27 cellular contexts compared by ENCODE assay signal in the genomic region with DNA sequence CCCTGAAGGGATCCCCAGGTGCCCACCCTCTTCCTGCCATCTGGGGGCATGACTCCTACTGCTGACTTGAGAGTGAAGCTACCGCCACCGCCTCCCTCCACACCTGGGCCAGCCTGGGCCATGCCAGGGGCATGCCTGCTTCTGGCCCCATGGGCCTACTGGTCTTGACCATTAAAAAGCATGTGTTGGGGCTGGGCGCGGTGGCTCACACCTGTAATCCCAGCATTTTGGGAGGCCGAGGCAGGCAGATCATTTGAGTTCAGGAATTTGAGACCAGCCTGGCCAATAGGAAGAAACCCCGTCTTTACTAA. TPM values are rescaled to one million over a fixed set of nuclear protein-coding genes. Genes with fewer than 3 reads are reported as not detected.
"Had no signal": no experiment of that assay in that cellular context is flagged by ENCODE, and none has a peak within 500 bp of the region (broad histone marks: within the 10 kb centered on the region; RNA-seq: fewer than 3 reads in every experiment).

No MANE protein-coding gene starts in this region.

- H3K4me3 Mint-ChIP-seq: dendritic cell treated with granulocyte-macrophage colony-stimulating factor and Interleukin-4, amounts not matched to agents 40 ng/mL and 50 ng/mL, for 4 days; effector memory CD8-positive, alpha-beta T cell; endodermal cell had no signal

- H3K4me3 ChIP-seq: colonic mucosa, esophagus squamous epithelium, gastrocnemius medialis, heart right ventricle, left lung, lower lobe of right lung had no signal

- FAIRE-seq: endometrium, islet of Langerhans, keratinocyte had no signal

- H3K9me3 ChIP-seq: colonic mucosa, esophagus squamous epithelium, gastrocnemius medialis, heart right ventricle, left lung, lower lobe of right lung had no signal

- H3K4me1 ChIP-seq: colonic mucosa, esophagus squamous epithelium, gastrocnemius medialis, heart right ventricle, left lung, lower lobe of right lung had no signal

- H3K9me3 Mint-ChIP-seq: dendritic cell treated with granulocyte-macrophage colony-stimulating factor and Interleukin-4, amounts not matched to agents 40 ng/mL and 50 ng/mL, for 4 days; effector memory CD8-positive, alpha-beta T cell; endodermal cell had no signal

- ATAC-seq: effector memory CD8-positive, alpha-beta T cell; esophagus mucosa; gastrocnemius medialis; left lung; lower lobe of right lung had no signal

- H3K27me3 ChIP-seq: colonic mucosa, gastrocnemius medialis, left lung had no signal

- H3K36me3 ChIP-seq: colonic mucosa, esophagus squamous epithelium, gastrocnemius medialis, heart right ventricle, left lung, lower lobe of right lung had no signal

- DNase-seq: colonic mucosa; cortex of kidney; effector CD8-positive, alpha-beta T cell; effector memory CD8-positive, alpha-beta T cell; endodermal cell; erythroblast; esophagus squamous epithelium; foreskin fibroblast; foreskin melanocyte; gastrocnemius medialis; glutamatergic neuron; head of caudate nucleus; hippocampal formation; left cardiac atrium; left lung; left ventricle myocardium superior; lower lobe of right lung; mesendoderm; midbrain had no signal

- H3K27ac Mint-ChIP-seq: dendritic cell treated with granulocyte-macrophage colony-stimulating factor and Interleukin-4, amounts not matched to agents 40 ng/mL and 50 ng/mL, for 4 days; effector memory CD8-positive, alpha-beta T cell; endodermal cell had no signal

- H3K27ac ChIP-seq: colonic mucosa, epithelial cell of prostate, esophagus squamous epithelium, gastrocnemius medialis, heart right ventricle, left lung, lower lobe of right lung had no signal

RNA-seq across cellular contexts. Expression of a gene that starts 37.7 kb away (rescaled TPM):
- total RNA-seq: endodermal cell, mononuclear cell had no signal
- polyA plus RNA-seq: keratinocyte had no signal
